In the genomic region with DNA sequence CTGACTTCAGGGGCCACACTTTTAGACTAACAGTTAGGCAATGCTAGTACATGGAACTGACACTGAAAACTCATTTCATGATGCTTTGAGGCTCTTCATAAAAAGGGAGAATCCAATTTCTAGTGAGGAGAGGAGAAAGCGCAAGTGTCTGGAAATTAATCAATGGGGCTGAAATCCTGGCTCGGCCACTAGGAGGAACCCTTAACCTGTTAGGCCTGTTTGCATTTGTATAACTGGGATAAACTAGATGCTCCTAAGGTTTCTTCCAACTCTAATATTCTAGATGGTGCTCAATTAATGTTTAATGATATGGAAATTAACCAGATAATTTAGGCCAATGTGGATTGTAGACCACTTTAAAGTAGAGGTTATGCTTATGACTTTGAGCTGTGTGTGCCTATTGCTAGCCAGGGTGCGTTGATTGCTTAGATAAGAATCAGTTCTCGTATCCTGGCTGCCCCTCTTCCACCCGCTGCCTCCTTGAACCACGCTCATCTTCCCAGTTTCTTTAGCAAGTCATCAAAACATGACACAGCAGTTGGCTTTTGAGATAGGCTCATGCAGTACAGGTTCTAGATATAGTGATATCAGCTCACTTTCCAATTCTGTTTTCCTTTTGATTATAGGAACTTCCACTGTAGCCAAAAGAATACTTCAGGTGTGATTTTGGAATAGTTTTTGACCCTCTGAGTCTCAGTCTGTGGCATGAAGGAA, we compare ENCODE assay signal across 1 cellular context.
TF ChIP-seq lines count a peak whose summit lies in the region.

No MANE protein-coding gene starts in this region.

TF ChIP-seq in K562, 482 proteins besides CTCF, POLR2A, EP300 and RAD21 (continued from another document and continues in another):
- TF ChIP-seq TRIM24 (IDR thresholded peaks at IDR 0.05) = no peak
- TF ChIP-seq, protein P1, sequence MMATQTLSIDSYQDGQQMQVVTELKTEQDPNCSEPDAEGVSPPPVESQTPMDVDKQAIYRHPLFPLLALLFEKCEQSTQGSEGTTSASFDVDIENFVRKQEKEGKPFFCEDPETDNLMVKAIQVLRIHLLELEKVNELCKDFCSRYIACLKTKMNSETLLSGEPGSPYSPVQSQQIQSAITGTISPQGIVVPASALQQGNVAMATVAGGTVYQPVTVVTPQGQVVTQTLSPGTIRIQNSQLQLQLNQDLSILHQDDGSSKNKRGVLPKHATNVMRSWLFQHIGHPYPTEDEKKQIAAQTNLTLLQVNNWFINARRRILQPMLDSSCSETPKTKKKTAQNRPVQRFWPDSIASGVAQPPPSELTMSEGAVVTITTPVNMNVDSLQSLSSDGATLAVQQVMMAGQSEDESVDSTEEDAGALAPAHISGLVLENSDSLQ (IDR thresholded peaks at IDR 0.05) = 0 out of 2 replicates have a peak, but pooled peaks have one; percentile 6
- TF ChIP-seq, protein P2, sequence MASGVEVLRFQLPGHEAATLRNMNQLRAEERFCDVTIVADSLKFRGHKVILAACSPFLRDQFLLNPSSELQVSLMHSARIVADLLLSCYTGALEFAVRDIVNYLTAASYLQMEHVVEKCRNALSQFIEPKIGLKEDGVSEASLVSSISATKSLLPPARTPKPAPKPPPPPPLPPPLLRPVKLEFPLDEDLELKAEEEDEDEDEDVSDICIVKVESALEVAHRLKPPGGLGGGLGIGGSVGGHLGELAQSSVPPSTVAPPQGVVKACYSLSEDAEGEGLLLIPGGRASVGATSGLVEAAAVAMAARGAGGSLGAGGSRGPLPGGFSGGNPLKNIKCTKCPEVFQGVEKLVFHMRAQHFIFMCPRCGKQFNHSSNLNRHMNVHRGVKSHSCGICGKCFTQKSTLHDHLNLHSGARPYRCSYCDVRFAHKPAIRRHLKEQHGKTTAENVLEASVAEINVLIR (CRISPR knock-in tag; IDR thresholded peaks at IDR 0.05) = no peak
- no peak for TF ChIP-seq HNRNPL (IDR thresholded peaks at IDR 0.05; ENCODE audit: low read depth, low read length)
- TF ChIP-seq, protein P3, sequence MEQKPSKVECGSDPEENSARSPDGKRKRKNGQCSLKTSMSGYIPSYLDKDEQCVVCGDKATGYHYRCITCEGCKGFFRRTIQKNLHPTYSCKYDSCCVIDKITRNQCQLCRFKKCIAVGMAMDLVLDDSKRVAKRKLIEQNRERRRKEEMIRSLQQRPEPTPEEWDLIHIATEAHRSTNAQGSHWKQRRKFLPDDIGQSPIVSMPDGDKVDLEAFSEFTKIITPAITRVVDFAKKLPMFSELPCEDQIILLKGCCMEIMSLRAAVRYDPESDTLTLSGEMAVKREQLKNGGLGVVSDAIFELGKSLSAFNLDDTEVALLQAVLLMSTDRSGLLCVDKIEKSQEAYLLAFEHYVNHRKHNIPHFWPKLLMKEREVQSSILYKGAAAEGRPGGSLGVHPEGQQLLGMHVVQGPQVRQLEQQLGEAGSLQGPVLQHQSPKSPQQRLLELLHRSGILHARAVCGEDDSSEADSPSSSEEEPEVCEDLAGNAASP (IDR thresholded peaks at IDR 0.05) = no peak
- TF ChIP-seq, protein P4, sequence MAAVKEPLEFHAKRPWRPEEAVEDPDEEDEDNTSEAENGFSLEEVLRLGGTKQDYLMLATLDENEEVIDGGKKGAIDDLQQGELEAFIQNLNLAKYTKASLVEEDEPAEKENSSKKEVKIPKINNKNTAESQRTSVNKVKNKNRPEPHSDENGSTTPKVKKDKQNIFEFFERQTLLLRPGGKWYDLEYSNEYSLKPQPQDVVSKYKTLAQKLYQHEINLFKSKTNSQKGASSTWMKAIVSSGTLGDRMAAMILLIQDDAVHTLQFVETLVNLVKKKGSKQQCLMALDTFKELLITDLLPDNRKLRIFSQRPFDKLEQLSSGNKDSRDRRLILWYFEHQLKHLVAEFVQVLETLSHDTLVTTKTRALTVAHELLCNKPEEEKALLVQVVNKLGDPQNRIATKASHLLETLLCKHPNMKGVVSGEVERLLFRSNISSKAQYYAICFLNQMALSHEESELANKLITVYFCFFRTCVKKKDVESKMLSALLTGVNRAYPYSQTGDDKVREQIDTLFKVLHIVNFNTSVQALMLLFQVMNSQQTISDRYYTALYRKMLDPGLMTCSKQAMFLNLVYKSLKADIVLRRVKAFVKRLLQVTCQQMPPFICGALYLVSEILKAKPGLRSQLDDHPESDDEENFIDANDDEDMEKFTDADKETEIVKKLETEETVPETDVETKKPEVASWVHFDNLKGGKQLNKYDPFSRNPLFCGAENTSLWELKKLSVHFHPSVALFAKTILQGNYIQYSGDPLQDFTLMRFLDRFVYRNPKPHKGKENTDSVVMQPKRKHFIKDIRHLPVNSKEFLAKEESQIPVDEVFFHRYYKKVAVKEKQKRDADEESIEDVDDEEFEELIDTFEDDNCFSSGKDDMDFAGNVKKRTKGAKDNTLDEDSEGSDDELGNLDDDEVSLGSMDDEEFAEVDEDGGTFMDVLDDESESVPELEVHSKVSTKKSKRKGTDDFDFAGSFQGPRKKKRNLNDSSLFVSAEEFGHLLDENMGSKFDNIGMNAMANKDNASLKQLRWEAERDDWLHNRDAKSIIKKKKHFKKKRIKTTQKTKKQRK (IDR thresholded peaks at IDR 0.05; ENCODE audit: borderline replicate concordance, low read depth, low read length) = no peak
- TF ChIP-seq KLF6 (CRISPR knock-in tag; IDR thresholded peaks at IDR 0.05; ENCODE audit: borderline replicate concordance) = no peak
- no peak for TF ChIP-seq HMG20A (CRISPR knock-in tag; conservative IDR thresholded peaks at IDR 0.05)
- TF ChIP-seq ZNF445 (CRISPR knock-in tag; IDR thresholded peaks at IDR 0.05; ENCODE audit: low read depth) = no peak
- TF ChIP-seq CXXC5 (CRISPR knock-in tag; IDR thresholded peaks at IDR 0.05) = 0 out of 2 replicates have a peak, but pooled peaks have one; percentile 25
- 0 out of 2 replicates have a peak, but pooled peaks have one; percentile 24 for TF ChIP-seq MAFK (IDR thresholded peaks at IDR 0.05; ENCODE audit: low read length)
- peak; percentile 71; the same call in 1 of the 2 replicates for TF ChIP-seq ZNF766 (CRISPR knock-in tag; conservative IDR thresholded peaks at IDR 0.05)
- TF ChIP-seq, protein P5, sequence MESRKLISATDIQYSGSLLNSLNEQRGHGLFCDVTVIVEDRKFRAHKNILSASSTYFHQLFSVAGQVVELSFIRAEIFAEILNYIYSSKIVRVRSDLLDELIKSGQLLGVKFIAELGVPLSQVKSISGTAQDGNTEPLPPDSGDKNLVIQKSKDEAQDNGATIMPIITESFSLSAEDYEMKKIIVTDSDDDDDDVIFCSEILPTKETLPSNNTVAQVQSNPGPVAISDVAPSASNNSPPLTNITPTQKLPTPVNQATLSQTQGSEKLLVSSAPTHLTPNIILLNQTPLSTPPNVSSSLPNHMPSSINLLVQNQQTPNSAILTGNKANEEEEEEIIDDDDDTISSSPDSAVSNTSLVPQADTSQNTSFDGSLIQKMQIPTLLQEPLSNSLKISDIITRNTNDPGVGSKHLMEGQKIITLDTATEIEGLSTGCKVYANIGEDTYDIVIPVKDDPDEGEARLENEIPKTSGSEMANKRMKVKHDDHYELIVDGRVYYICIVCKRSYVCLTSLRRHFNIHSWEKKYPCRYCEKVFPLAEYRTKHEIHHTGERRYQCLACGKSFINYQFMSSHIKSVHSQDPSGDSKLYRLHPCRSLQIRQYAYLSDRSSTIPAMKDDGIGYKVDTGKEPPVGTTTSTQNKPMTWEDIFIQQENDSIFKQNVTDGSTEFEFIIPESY (CRISPR knock-in tag; IDR thresholded peaks at IDR 0.05) = no peak
- TF ChIP-seq, protein P6, sequence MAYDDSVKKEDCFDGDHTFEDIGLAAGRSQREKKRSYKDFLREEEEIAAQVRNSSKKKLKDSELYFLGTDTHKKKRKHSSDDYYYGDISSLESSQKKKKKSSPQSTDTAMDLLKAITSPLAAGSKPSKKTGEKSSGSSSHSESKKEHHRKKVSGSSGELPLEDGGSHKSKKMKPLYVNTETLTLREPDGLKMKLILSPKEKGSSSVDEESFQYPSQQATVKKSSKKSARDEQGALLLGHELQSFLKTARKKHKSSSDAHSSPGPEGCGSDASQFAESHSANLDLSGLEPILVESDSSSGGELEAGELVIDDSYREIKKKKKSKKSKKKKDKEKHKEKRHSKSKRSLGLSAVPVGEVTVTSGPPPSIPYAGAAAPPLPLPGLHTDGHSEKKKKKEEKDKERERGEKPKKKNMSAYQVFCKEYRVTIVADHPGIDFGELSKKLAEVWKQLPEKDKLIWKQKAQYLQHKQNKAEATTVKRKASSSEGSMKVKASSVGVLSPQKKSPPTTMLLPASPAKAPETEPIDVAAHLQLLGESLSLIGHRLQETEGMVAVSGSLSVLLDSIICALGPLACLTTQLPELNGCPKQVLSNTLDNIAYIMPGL (CRISPR knock-in tag; IDR thresholded peaks at IDR 0.05) = no peak
- TF ChIP-seq, protein P7, sequence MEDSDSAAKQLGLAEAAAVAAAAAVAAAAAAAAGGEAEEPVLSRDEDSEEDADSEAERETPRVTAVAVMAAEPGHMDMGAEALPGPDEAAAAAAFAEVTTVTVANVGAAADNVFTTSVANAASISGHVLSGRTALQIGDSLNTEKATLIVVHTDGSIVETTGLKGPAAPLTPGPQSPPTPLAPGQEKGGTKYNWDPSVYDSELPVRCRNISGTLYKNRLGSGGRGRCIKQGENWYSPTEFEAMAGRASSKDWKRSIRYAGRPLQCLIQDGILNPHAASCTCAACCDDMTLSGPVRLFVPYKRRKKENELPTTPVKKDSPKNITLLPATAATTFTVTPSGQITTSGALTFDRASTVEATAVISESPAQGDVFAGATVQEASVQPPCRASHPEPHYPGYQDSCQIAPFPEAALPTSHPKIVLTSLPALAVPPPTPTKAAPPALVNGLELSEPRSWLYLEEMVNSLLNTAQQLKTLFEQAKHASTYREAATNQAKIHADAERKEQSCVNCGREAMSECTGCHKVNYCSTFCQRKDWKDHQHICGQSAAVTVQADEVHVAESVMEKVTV (CRISPR knock-in tag; IDR thresholded peaks at IDR 0.05) = 0 out of 2 replicates have a peak, but pooled peaks have one; percentile 30
- no peak for TF ChIP-seq BMI1 (IDR thresholded peaks at IDR 0.05; ENCODE audit: low read length)
- no peak for TF ChIP-seq KLF10 (CRISPR knock-in tag; IDR thresholded peaks at IDR 0.05)
- TF ChIP-seq L3MBTL2 (IDR thresholded peaks at IDR 0.05) = no peak
- peak; percentile 39; the same call in 1 of the 2 replicates for TF ChIP-seq GATA2 (CRISPR knock-in tag; IDR thresholded peaks at IDR 0.05)
- TF ChIP-seq BCOR (IDR thresholded peaks at IDR 0.05) = no peak
- TF ChIP-seq ZC3H4 (CRISPR knock-in tag; IDR thresholded peaks at IDR 0.05; ENCODE audit: borderline replicate concordance) = no peak
- no peak for TF ChIP-seq ZNF175 (CRISPR knock-in tag; IDR thresholded peaks at IDR 0.05; ENCODE audit: low read depth)
- no peak for TF ChIP-seq GTF2F1 (IDR thresholded peaks at IDR 0.05; ENCODE audit: low read depth, low read length)
- TF ChIP-seq, protein P8, sequence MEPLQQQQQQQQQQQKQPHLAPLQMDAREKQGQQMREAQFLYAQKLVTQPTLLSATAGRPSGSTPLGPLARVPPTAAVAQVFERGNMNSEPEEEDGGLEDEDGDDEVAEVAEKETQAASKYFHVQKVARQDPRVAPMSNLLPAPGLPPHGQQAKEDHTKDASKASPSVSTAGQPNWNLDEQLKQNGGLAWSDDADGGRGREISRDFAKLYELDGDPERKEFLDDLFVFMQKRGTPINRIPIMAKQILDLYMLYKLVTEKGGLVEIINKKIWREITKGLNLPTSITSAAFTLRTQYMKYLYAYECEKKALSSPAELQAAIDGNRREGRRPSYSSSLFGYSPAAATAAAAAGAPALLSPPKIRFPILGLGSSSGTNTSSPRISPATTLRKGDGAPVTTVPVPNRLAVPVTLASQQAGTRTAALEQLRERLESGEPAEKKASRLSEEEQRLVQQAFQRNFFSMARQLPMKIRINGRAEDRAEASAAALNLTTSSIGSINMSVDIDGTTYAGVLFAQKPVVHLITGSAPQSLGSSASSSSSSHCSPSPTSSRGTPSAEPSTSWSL (CRISPR knock-in tag; IDR thresholded peaks at IDR 0.05; ENCODE audit: borderline replicate concordance) = no peak
- TF ChIP-seq, protein P9, sequence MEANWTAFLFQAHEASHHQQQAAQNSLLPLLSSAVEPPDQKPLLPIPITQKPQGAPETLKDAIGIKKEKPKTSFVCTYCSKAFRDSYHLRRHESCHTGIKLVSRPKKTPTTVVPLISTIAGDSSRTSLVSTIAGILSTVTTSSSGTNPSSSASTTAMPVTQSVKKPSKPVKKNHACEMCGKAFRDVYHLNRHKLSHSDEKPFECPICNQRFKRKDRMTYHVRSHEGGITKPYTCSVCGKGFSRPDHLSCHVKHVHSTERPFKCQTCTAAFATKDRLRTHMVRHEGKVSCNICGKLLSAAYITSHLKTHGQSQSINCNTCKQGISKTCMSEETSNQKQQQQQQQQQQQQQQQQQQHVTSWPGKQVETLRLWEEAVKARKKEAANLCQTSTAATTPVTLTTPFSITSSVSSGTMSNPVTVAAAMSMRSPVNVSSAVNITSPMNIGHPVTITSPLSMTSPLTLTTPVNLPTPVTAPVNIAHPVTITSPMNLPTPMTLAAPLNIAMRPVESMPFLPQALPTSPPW (CRISPR knock-in tag; IDR thresholded peaks at IDR 0.05) = no peak
- TF ChIP-seq TBL1XR1 (IDR thresholded peaks at IDR 0.05; ENCODE audit: low read length in 2 of 2) = 0 out of 4 replicates have a peak, but pooled peaks of 1 of the 2 experiments have one; percentile 38
- TF ChIP-seq, protein P10, sequence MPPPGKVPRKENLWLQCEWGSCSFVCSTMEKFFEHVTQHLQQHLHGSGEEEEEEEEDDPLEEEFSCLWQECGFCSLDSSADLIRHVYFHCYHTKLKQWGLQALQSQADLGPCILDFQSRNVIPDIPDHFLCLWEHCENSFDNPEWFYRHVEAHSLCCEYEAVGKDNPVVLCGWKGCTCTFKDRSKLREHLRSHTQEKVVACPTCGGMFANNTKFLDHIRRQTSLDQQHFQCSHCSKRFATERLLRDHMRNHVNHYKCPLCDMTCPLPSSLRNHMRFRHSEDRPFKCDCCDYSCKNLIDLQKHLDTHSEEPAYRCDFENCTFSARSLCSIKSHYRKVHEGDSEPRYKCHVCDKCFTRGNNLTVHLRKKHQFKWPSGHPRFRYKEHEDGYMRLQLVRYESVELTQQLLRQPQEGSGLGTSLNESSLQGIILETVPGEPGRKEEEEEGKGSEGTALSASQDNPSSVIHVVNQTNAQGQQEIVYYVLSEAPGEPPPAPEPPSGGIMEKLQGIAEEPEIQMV (tag; conservative IDR thresholded peaks at IDR 0.05; ENCODE audit: low read depth) = no peak
- no peak for TF ChIP-seq BDP1 (IDR thresholded peaks at IDR 0.05; ENCODE audit: insufficient read depth, insufficient read length)
